Comparison of ENCODE assay signal across 8 cellular contexts in genomic region chr9:91727316-91727861, GRCh38.
DNase-seq lines count a peak whose midpoint lies in the region; ATAC-seq and TF ChIP-seq lines count a peak whose summit lies in the region.

No MANE protein-coding gene starts in this region.

- no peak overlapping the region for H3K4me3 Mint-ChIP-seq in CD8-positive, alpha-beta T cell

- no peaks in the 10 kb centered on the region for H3K4me1 ChIP-seq in CD8-positive, alpha-beta T cell (ENCODE audit: insufficient read depth, low read length)
- H3K4me1 ChIP-seq in fibroblast of lung (ENCODE audit: control insufficient read depth, extremely low read depth, insufficient read depth, low read length) = no peaks in the 10 kb centered on the region

- H3K4me3 ChIP-seq in CD8-positive, alpha-beta T cell (ENCODE audit: low read depth, low read length) = no peak overlapping the region
- no peak overlapping the region for H3K4me3 ChIP-seq in WERI-Rb-1 (ENCODE audit: low read depth, low read length)
- H3K4me3 ChIP-seq in fibroblast of lung (replicated peaks in 1 of 4; ENCODE audit: control extremely low read depth in 1 of 4, insufficient read depth in 1 of 4, low read depth in 3 of 4, low read length in 4 of 4) = no peak overlapping the region
- H3K4me3 ChIP-seq in neural cell (ENCODE audit: low read length) = no peak overlapping the region

- no peak overlapping the region for H2AFZ ChIP-seq in fibroblast of lung (ENCODE audit: low read length)
- no peak overlapping the region for H2AFZ ChIP-seq in neural cell (ENCODE audit: low read depth, low read length)

- no peaks in the 10 kb centered on the region for H3K36me3 ChIP-seq in CD8-positive, alpha-beta T cell (ENCODE audit: insufficient read depth, low read length)
- H3K36me3 ChIP-seq in WERI-Rb-1 (peaks cover 63% of the 10 kb centered on the region), fibroblast of lung (ENCODE audit: control insufficient read depth, insufficient read depth, low read length) (no peaks in the 10 kb centered on the region), neural cell (ENCODE audit: insufficient read depth, low read length) (no peaks in the 10 kb centered on the region)

- no peaks in the 10 kb centered on the region for H3K36me3 Mint-ChIP-seq in CD8-positive, alpha-beta T cell

- H3K9ac ChIP-seq in fibroblast of lung (ENCODE audit: insufficient read depth, low read length) (no peak overlapping the region), neural cell (ENCODE audit: low read length) (no peak overlapping the region)

- no peaks in the 10 kb centered on the region for H3K9me3 ChIP-seq in CD8-positive, alpha-beta T cell (ENCODE audit: low read length)
- no peaks in the 10 kb centered on the region for H3K9me3 ChIP-seq in WERI-Rb-1 (ENCODE audit: severe bottlenecking)
- no peaks in the 10 kb centered on the region for H3K9me3 ChIP-seq in fibroblast of lung (ENCODE audit: control insufficient read depth, insufficient read depth, low read depth, low read length)
- no peaks in the 10 kb centered on the region for H3K9me3 ChIP-seq in neural cell (ENCODE audit: low read length)

- TF ChIP-seq RAD21 in neural cell (conservative IDR thresholded peaks at IDR 0.05) = peak; percentile 85

- H3K27me3 Mint-ChIP-seq in CD8-positive, alpha-beta T cell (ENCODE audit: low read depth) = peaks cover 7% of the 10 kb centered on the region

- no peaks in the 10 kb centered on the region for H3K9me2 ChIP-seq in neural cell (ENCODE audit: insufficient read depth, low read length)

- no peak overlapping the region for H3K4me2 ChIP-seq in fibroblast of lung (ENCODE audit: extremely low read depth, insufficient read depth, low read length)
- no peak overlapping the region for H3K4me2 ChIP-seq in neural cell (ENCODE audit: low read length)

- no peaks in the 10 kb centered on the region for H3F3A ChIP-seq in neural cell (ENCODE audit: insufficient read depth, low read length, poor library complexity, severe bottlenecking)

- H3K4me1 Mint-ChIP-seq in CD8-positive, alpha-beta T cell (ENCODE audit: low read depth) = no peaks in the 10 kb centered on the region

- peak; percentile 55 for ATAC-seq in CD8-positive, alpha-beta T cell
- peak; percentile 68 for ATAC-seq in GM18867 (IDR thresholded peaks at IDR 0.05; ENCODE audit: unreplicated experiment)

- H3K79me2 ChIP-seq in fibroblast of lung (ENCODE audit: control insufficient read depth, insufficient read depth, low read length) (no peaks in the 10 kb centered on the region), neural cell (replicated peaks; ENCODE audit: insufficient read depth, low read length) (no peaks in the 10 kb centered on the region)

- H3K27me3 ChIP-seq in CD8-positive, alpha-beta T cell (ENCODE audit: insufficient read depth, low read length) = no peaks in the 10 kb centered on the region
- H3K27me3 ChIP-seq in WERI-Rb-1 (ENCODE audit: insufficient read depth, low read depth, severe bottlenecking) = no peaks in the 10 kb centered on the region
- no peaks in the 10 kb centered on the region for H3K27me3 ChIP-seq in fibroblast of lung (ENCODE audit: control insufficient read depth, insufficient read depth, low read length)
- H3K27me3 ChIP-seq in neural cell (ENCODE audit: insufficient read depth, low read depth, low read length) = no peaks in the 10 kb centered on the region

- CTCF ChIA-PET in CD8-positive, alpha-beta T cell (lab: Charles Lee) = interaction anchor here (0.9 to 3.6 kb wide), 7 partner anchors 9 to 813 kb away, joined by 3 to 29 read pairs (median 3); no protein-coding TSS in a partner anchor

- no peak overlapping the region for H3K27ac ChIP-seq in CD8-positive, alpha-beta T cell (ENCODE audit: low read depth, low read length)
- H3K27ac ChIP-seq in WERI-Rb-1 (no peak overlapping the region), fibroblast of lung (ENCODE audit: insufficient read depth, low read length) (no peak overlapping the region), neural cell (ENCODE audit: low read length) (no peak overlapping the region)

- intact Hi-C loops in CD8-positive, alpha-beta T cell (cut with DNase I, micrococcal nuclease) = loop anchor here (1.0 to 10.0 kb wide), 5 partner anchors 67 to 812 kb away; no protein-coding TSS in a partner anchor

- H4K20me1 ChIP-seq in fibroblast of lung (ENCODE audit: control insufficient read depth, extremely low read depth, insufficient read depth, low read length) = no peaks in the 10 kb centered on the region
- H4K20me1 ChIP-seq in neural cell (ENCODE audit: insufficient read depth) = no peaks in the 10 kb centered on the region

- H3K9me3 Mint-ChIP-seq in CD8-positive, alpha-beta T cell = no peaks in the 10 kb centered on the region

- POLR2A ChIA-PET in CD8-positive, alpha-beta T cell (lab: Charles Lee) = no interaction called here

- peak in 1 of 7 experiments; percentile 17 for DNase-seq in CD8-positive, alpha-beta T cell
- peak; percentile 52 for DNase-seq in M059J (ENCODE audit: low read depth)
- DNase-seq in WERI-Rb-1 = peak; percentile 55
- peak; percentile 28 to 61 for DNase-seq in fibroblast of lung (ENCODE audit: low read depth in 2 of 2)
- DNase-seq in GOT3 (lab: John Stamatoyannopoulos, UW) = no peak
- no peak for DNase-seq in OCI-M2 (lab: John Stamatoyannopoulos, UW; ENCODE audit: unreplicated experiment)

- H3K27ac Mint-ChIP-seq in CD8-positive, alpha-beta T cell = no peak overlapping the region

- TF ChIP-seq CTCF in CD8-positive, alpha-beta T cell (IDR thresholded peaks at IDR 0.05) = peak; percentile 55
- TF ChIP-seq CTCF in WERI-Rb-1 (IDR thresholded peaks at IDR 0.05; ENCODE audit: low read depth, low read length) = peak; percentile 63
- TF ChIP-seq CTCF in fibroblast of lung (conservative IDR thresholded peaks at IDR 0.05 in 1 of 2, IDR thresholded peaks at IDR 0.05 in 1 of 2; ENCODE audit: low read depth in 1 of 2, low read length in 2 of 2) = peak; percentile 69 to 72
- peak; percentile 86 for TF ChIP-seq CTCF in neural cell (IDR thresholded peaks at IDR 0.05; ENCODE audit: poor library complexity, severe bottlenecking)

- no peak for TF ChIP-seq EP300 in neural cell (conservative IDR thresholded peaks at IDR 0.05; ENCODE audit: poor library complexity, severe bottlenecking)

TF ChIP-seq in neural cell, 6 proteins besides CTCF, POLR2A, EP300 and RAD21:
- peak; percentile 88 for TF ChIP-seq SMC3 (conservative IDR thresholded peaks at IDR 0.05; ENCODE audit: poor library complexity)
- TF ChIP-seq TAF1 (IDR thresholded peaks at IDR 0.05; ENCODE audit: low read depth) = no peak

Comparison
In these comparisons a context has a peak if more than half of its experiments do, and no peak if none do; other contexts are left out.
1. DNase-seq: peak in M059J (single experiment), WERI-Rb-1 (single experiment) and fibroblast of lung (2 of 2); none in GOT3 (single experiment) and OCI-M2 (single experiment).
2. Peak in every context shown above with its lines, with median percentiles within 50 percentile points of each other: CTCF ChIP-seq.